Comparison of ENCODE assay signal across 6 cellular contexts in genomic region chrX:47644557-47645091, GRCh38. TPM values are rescaled to one million over a fixed set of nuclear protein-coding genes. Genes with fewer than 3 reads are reported as not detected.
A peak's percentile ranks its signal among the peaks of the same experiment; 100 is the strongest.
DNase-seq lines count a peak whose midpoint lies in the region; ATAC-seq and TF ChIP-seq lines count a peak whose summit lies in the region.

No MANE protein-coding gene starts in this region.

- H3K4me2 ChIP-seq in SK-N-SH, result no peak overlapping the region

- peaks cover 0 to 5% of the 10 kb centered on the region in 2 experiments; a peak in 1 of 4 replicates for H3K4me1 ChIP-seq in SK-N-SH (ENCODE audit: control insufficient read depth in 1 of 2, insufficient read depth in 2 of 2, low read depth in 1 of 2, low read length in 1 of 2)

- peak; percentile 21 for TF ChIP-seq CTCF in GM10266 (IDR thresholded peaks at IDR 0.05; ENCODE audit: control insufficient read depth, insufficient read depth, low read depth, missing control alignments)
- peak; percentile 56 for TF ChIP-seq CTCF in SK-N-SH (IDR thresholded peaks at IDR 0.05)

- POLR2A ChIA-PET in SK-N-SH (lab: Yijun Ruan, JAX), result no interaction called here

- 40% methylated on average over 12 of the region's 12 CpGs for WGBS in SK-N-SH (ENCODE audit: low lambda C conversion rate)

- H3K4me3 ChIP-seq in SK-N-SH (ENCODE audit: low read depth in 2 of 2, low read length in 1 of 2), result no peak overlapping the region

- H3F3A ChIP-seq in SK-N-SH (replicated peaks; ENCODE audit: insufficient read depth), result no peaks in the 10 kb centered on the region

- TF ChIP-seq RAD21 in SK-N-SH (IDR thresholded peaks at IDR 0.05; ENCODE audit: low read length), result peak; percentile 37

- peaks cover 14% of the 10 kb centered on the region; the same call in 1 of the 2 replicates for H3K79me2 ChIP-seq in SK-N-SH (ENCODE audit: insufficient read depth)

- H4K20me1 ChIP-seq in SK-N-SH (ENCODE audit: insufficient read depth), result no peaks in the 10 kb centered on the region

- TF ChIP-seq EP300 in SK-N-SH (IDR thresholded peaks at IDR 0.05; ENCODE audit: borderline replicate concordance in 1 of 2, low read depth in 1 of 2, low read length in 1 of 2), result no peak

- DNase-seq in GM10266 (ENCODE audit: extremely low spot score), result no peak
- peak; percentile 65 for DNase-seq in SK-N-SH
- DNase-seq in islet precursor cell, result peak; percentile 68
- no peak for DNase-seq in NCI-H2029 treated with DMSO at 0.1 percent for 48 hours (lab: John Stamatoyannopoulos, UW)
- DNase-seq in OCI-M1 (lab: John Stamatoyannopoulos, UW), result no peak

- no peak for ATAC-seq in HG03280 (IDR thresholded peaks at IDR 0.05; ENCODE audit: unreplicated experiment)

- H3K36me3 ChIP-seq in SK-N-SH (replicated peaks in 1 of 2; ENCODE audit: control insufficient read depth in 1 of 2, insufficient read depth in 2 of 2, low read length in 1 of 2), result peaks cover 17 to 19% of the 10 kb centered on the region in 2 experiments

- H2AFZ ChIP-seq in SK-N-SH (ENCODE audit: low read depth), result no peak overlapping the region

- H3K9me2 ChIP-seq in SK-N-SH, result no peaks in the 10 kb centered on the region

- CTCF ChIA-PET in SK-N-SH (lab: Yijun Ruan, JAX), result interaction anchor here (0.6 to 2.8 kb wide), 23 partner anchors 11 to 603 kb away, joined by 3 to 14 read pairs (median 3); partner anchors contain the start of genes CFP and TIMP1

- H3K27ac ChIP-seq in SK-N-SH (ENCODE audit: low read depth in 2 of 2, low read length in 1 of 2), result no peak overlapping the region

- H3K27me3 ChIP-seq in SK-N-SH (ENCODE audit: insufficient read depth), result peaks cover 9% of the 10 kb centered on the region; the same call in 1 of the 2 replicates

- H3K9ac ChIP-seq in SK-N-SH, result no peak overlapping the region

- H3K9me3 ChIP-seq in SK-N-SH, result no peaks in the 10 kb centered on the region

TF ChIP-seq in SK-N-SH, 30 proteins besides CTCF, POLR2A, EP300 and RAD21:
- TF ChIP-seq SMC3 (IDR thresholded peaks at IDR 0.05; ENCODE audit: low read depth, low read length) (peak; percentile 34), POLR2AphosphoS5 (IDR thresholded peaks at IDR 0.05; ENCODE audit: low read depth, low read length) (no peak)

RNA-seq across cellular contexts. Expression of gene ELK1, which starts 5.7 kb away (rescaled TPM):
- 14.6 and 17.0 TPM in 2 replicates for polyA plus RNA-seq in SK-N-SH (2012; rRNA removed)
- 9.2 and 13.9 TPM in 2 replicates for polyA plus RNA-seq in SK-N-SH (2012; cell fraction: cytosol; rRNA removed)
- polyA plus RNA-seq in SK-N-SH (2012; cell fraction: nucleus; rRNA removed), result 9.0 and 9.3 TPM in 2 replicates

RNA-seq across cellular contexts. Expression of gene UXT, which starts 14.4 kb away (rescaled TPM):
- polyA plus RNA-seq in SK-N-SH (2012; rRNA removed), result 169 and 205 TPM in 2 replicates
- polyA plus RNA-seq in SK-N-SH (2012; cell fraction: cytosol; rRNA removed), result 201 and 204 TPM in 2 replicates
- polyA plus RNA-seq in SK-N-SH (2012; cell fraction: nucleus; rRNA removed), result 85.0 and 91.8 TPM in 2 replicates

RNA-seq across cellular contexts. Expression of gene CFP, which starts 14.9 kb away (rescaled TPM):
- 0.03 and 0.19 TPM in 2 replicates for polyA plus RNA-seq in SK-N-SH (2012; rRNA removed)
- 0.01 and 0.03 TPM in 2 replicates for polyA plus RNA-seq in SK-N-SH (2012; cell fraction: cytosol; rRNA removed)
- polyA plus RNA-seq in SK-N-SH (2012; cell fraction: nucleus; rRNA removed), result 0.89 and 1.1 TPM in 2 replicates

RNA-seq across cellular contexts. Expression of gene SYN1, which starts 25.0 kb away (rescaled TPM):
- polyA plus RNA-seq in SK-N-SH (2012; rRNA removed), result 0.02 and 0.08 TPM in 2 replicates
- 0.10 and 0.14 TPM in 2 replicates for polyA plus RNA-seq in SK-N-SH (2012; cell fraction: cytosol; rRNA removed)
- 0.05 and 0.12 TPM in 2 replicates for polyA plus RNA-seq in SK-N-SH (2012; cell fraction: nucleus; rRNA removed)

Comparison
In these comparisons a context has a peak if more than half of its experiments do, and no peak if none do; other contexts are left out.
1. DNase-seq: peak in SK-N-SH (single experiment) and islet precursor cell (single experiment); none in GM10266 (single experiment), NCI-H2029 treated with DMSO at 0.1 percent for 48 hours (single experiment) and OCI-M1 (single experiment).